In genomic region chr6:90412538-90413369, GRCh38 we compare ENCODE assay signal across 11 cellular contexts.
DNase-seq lines count a peak whose midpoint lies in the region; ATAC-seq and TF ChIP-seq lines count a peak whose summit lies in the region.
"Had no signal": no experiment of that assay in that cellular context is flagged by ENCODE, and none has a peak within 500 bp of the region (broad histone marks: within the 10 kb centered on the region; RNA-seq: fewer than 3 reads in every experiment).

No MANE protein-coding gene starts in this region.

- intact Hi-C loops in activated naive CD4-positive, alpha-beta T cell treated with anti-CD3 and anti-CD28 coated beads for 36 hours (cut with micrococcal nuclease), result no loop called here

- CTCF ChIA-PET in activated naive CD4-positive, alpha-beta T cell treated with anti-CD3 and anti-CD28 coated beads for 36 hours (lab: Charles Lee), result interaction anchor here (0.8 to 7.1 kb wide), 9 partner anchors 12 to 128 kb away, joined by 3 to 55 read pairs (median 5); no protein-coding TSS in a partner anchor

- TF ChIP-seq CTCF in RWPE2 (IDR thresholded peaks at IDR 0.05; ENCODE audit: poor library complexity, severe bottlenecking), result no peak

- H3K4me3 Mint-ChIP-seq in activated naive CD4-positive, alpha-beta T cell treated with anti-CD3 and anti-CD28 coated beads for 36 hours, result peak overlapping the region; percentile 49
- no peak overlapping the region for H3K4me3 Mint-ChIP-seq in stimulated activated naive B cell treated with anti-CD40 and anti-IgM and Interleukin-4, amounts not matched to agents 10 μg/mL and 1 μg/mL and 100 μg/mL, for 72 hours

- H3K27ac ChIP-seq in RWPE2 (ENCODE audit: poor library complexity, severe bottlenecking), result peak overlapping the region; percentile 78
- H3K27ac ChIP-seq: testis had no signal

- no peaks in the 10 kb centered on the region for H3K36me3 ChIP-seq in RWPE2 (ENCODE audit: low read depth)

- ATAC-seq in RWPE2 (ENCODE audit: low read depth) (no peak), GM21526 (IDR thresholded peaks at IDR 0.05; ENCODE audit: low FRiP score, unreplicated experiment) (no peak)
- ATAC-seq in stimulated activated naive B cell treated with anti-CD40 and anti-IgM and Interleukin-4, amounts not matched to agents 10 μg/mL and 1 μg/mL and 100 μg/mL, for 72 hours (replicated peaks), result no peak
- ATAC-seq: left colon had no signal

- peaks cover 74% of the 10 kb centered on the region for H3K4me1 Mint-ChIP-seq in activated naive CD4-positive, alpha-beta T cell treated with anti-CD3 and anti-CD28 coated beads for 36 hours (ENCODE audit: low read depth)
- H3K4me1 Mint-ChIP-seq in stimulated activated naive B cell treated with anti-CD40 and anti-IgM and Interleukin-4, amounts not matched to agents 10 μg/mL and 1 μg/mL and 100 μg/mL, for 72 hours, result peaks cover 29 to 56% of the 10 kb centered on the region in 2 donors

- H3K9me3 ChIP-seq in RWPE2 (ENCODE audit: severe bottlenecking), result no peaks in the 10 kb centered on the region
- H3K9me3 ChIP-seq: testis had no signal

- peaks cover 3% of the 10 kb centered on the region for H3K36me3 Mint-ChIP-seq in activated naive CD4-positive, alpha-beta T cell treated with anti-CD3 and anti-CD28 coated beads for 36 hours (ENCODE audit: low read depth)
- H3K36me3 Mint-ChIP-seq in stimulated activated naive B cell treated with anti-CD40 and anti-IgM and Interleukin-4, amounts not matched to agents 10 μg/mL and 1 μg/mL and 100 μg/mL, for 72 hours, result no peaks in the 10 kb centered on the region

- H3K4me1 ChIP-seq in RWPE2 (ENCODE audit: insufficient read depth, poor library complexity, severe bottlenecking), result peaks cover 16% of the 10 kb centered on the region
- H3K4me1 ChIP-seq: testis had no signal

- H3K27me3 ChIP-seq in RWPE2 (ENCODE audit: insufficient read depth, poor library complexity, severe bottlenecking), result no peaks in the 10 kb centered on the region
- H3K27me3 ChIP-seq: testis had no signal

- no peaks in the 10 kb centered on the region for H3K9me3 Mint-ChIP-seq in activated naive CD4-positive, alpha-beta T cell treated with anti-CD3 and anti-CD28 coated beads for 36 hours
- no peaks in the 10 kb centered on the region for H3K9me3 Mint-ChIP-seq in stimulated activated naive B cell treated with anti-CD40 and anti-IgM and Interleukin-4, amounts not matched to agents 10 μg/mL and 1 μg/mL and 100 μg/mL, for 72 hours

- no peak for DNase-seq in activated naive CD4-positive, alpha-beta T cell treated with anti-CD3 and anti-CD28 coated beads for 36 hours
- DNase-seq in activated naive CD4-positive, alpha-beta T cell treated with anti-CD3 and anti-CD28 coated beads, Interleukin-2, amount 50 U/mL, for 16 hours, result no peak
- DNase-seq in RWPE2 (ENCODE audit: low spot score) (no peak), cerebellum (ENCODE audit: low spot score) (peak; percentile 51), SW480 (ENCODE audit: low spot score) (no peak), HPDE6-E6E7 (ENCODE audit: extremely low spot score) (no peak)
- no peak for DNase-seq in stimulated activated naive B cell treated with anti-CD40 and anti-IgM and Interleukin-4, amounts not matched to agents 10 μg/mL and 1 μg/mL and 100 μg/mL, for 72 hours
- DNase-seq: AML-193, left colon, testis had no signal

- no peaks in the 10 kb centered on the region for H3K27me3 Mint-ChIP-seq in activated naive CD4-positive, alpha-beta T cell treated with anti-CD3 and anti-CD28 coated beads for 36 hours (ENCODE audit: low read depth)
- H3K27me3 Mint-ChIP-seq in stimulated activated naive B cell treated with anti-CD40 and anti-IgM and Interleukin-4, amounts not matched to agents 10 μg/mL and 1 μg/mL and 100 μg/mL, for 72 hours, result no peaks in the 10 kb centered on the region

- H3K27ac Mint-ChIP-seq in activated naive CD4-positive, alpha-beta T cell treated with anti-CD3 and anti-CD28 coated beads for 36 hours, result peak overlapping the region; percentile 94
- peak overlapping the region; percentile 33 for H3K27ac Mint-ChIP-seq in stimulated activated naive B cell treated with anti-CD40 and anti-IgM and Interleukin-4, amounts not matched to agents 10 μg/mL and 1 μg/mL and 100 μg/mL, for 72 hours

- no peak overlapping the region for H3K4me3 ChIP-seq in RWPE2 (ENCODE audit: severe bottlenecking)
- H3K4me3 ChIP-seq: testis had no signal
